Comparison of ENCODE assay signal across 9 cellular contexts in the genomic region with DNA sequence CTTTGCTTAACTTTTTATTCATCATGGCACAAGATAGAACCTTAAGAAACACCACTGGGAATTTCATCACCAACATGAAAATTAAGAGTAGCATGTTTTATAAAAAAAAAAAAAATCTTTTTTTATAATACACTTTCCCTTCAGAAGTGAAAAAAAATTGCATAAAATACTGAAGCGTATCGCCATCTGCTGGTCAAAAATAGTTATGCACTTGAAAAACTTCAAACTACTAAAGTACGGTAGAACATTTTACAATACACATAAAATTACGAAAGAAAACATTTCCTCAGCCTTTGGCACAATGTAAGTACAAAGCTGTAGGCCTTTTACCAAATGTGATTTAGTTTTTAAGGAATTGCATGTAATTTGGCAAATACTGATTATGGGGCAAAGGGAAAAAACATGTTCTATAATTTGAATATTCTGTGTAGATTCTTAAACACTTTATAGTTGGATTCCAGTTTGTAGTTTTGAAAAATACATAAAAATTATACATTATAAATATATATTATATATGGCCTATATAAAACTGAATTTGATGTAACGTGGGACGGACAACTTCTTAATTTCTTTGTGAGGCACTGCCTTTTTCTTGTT. TPM values are rescaled to one million over a fixed set of nuclear protein-coding genes. Genes with fewer than 3 reads are reported as not detected.
A peak's percentile ranks its signal among the peaks of the same experiment; 100 is the strongest.
DNase-seq lines count a peak whose midpoint lies in the region; ATAC-seq, FAIRE-seq and TF ChIP-seq lines count a peak whose summit lies in the region.
"Had no signal": no experiment of that assay in that cellular context is flagged by ENCODE, and none has a peak within 500 bp of the region (broad histone marks: within the 10 kb centered on the region; RNA-seq: fewer than 3 reads in every experiment).

No MANE protein-coding gene starts in this region.

- POLR2A ChIA-PET in activated CD4-positive, alpha-beta T cell treated with anti-CD3 and anti-CD28 coated beads, Interleukin-2, amount 10 ng/mL, durations not matched to agents 7 days and 5 days (lab: Charles Lee), result no interaction called here
- POLR2A ChIA-PET in endothelial cell of umbilical vein (lab: Charles Lee), result no interaction called here

- no peak overlapping the region for H3K4me3 ChIP-seq in endothelial cell of umbilical vein (replicated peaks in 1 of 3; ENCODE audit: insufficient read depth in 1 of 3, low read depth in 1 of 3, low read length in 3 of 3)

- no peaks in the 10 kb centered on the region for H3K36me3 Mint-ChIP-seq in activated CD4-positive, alpha-beta T cell treated with anti-CD3 and anti-CD28 coated beads, Interleukin-2, amount 10 ng/mL, durations not matched to agents 7 days and 5 days (ENCODE audit: low read depth)
- no peaks in the 10 kb centered on the region for H3K36me3 Mint-ChIP-seq in progenitor cell of endocrine pancreas (ENCODE audit: insufficient read depth)
- H3K36me3 Mint-ChIP-seq: activated naive CD4-positive, alpha-beta T cell treated with anti-CD3 and anti-CD28 coated beads, Interleukin-2, amount 50 U/mL, for 72 hours had no signal

- TF ChIP-seq CTCF in endothelial cell of umbilical vein (IDR thresholded peaks at IDR 0.05; ENCODE audit: extremely low read depth in 1 of 2, insufficient read depth in 1 of 2, low read depth in 1 of 2, low read length in 2 of 2), result peak in 1 of 2 donors; percentile 16
- TF ChIP-seq CTCF in progenitor cell of endocrine pancreas (IDR thresholded peaks at IDR 0.05; ENCODE audit: unreplicated experiment), result peak; percentile 71

- peaks cover 2% of the 10 kb centered on the region for H3K27me3 Mint-ChIP-seq in activated CD4-positive, alpha-beta T cell treated with anti-CD3 and anti-CD28 coated beads, Interleukin-2, amount 10 ng/mL, durations not matched to agents 7 days and 5 days
- H3K27me3 Mint-ChIP-seq in progenitor cell of endocrine pancreas, result no peaks in the 10 kb centered on the region

- no peaks in the 10 kb centered on the region for H3K4me1 ChIP-seq in endothelial cell of umbilical vein (ENCODE audit: control insufficient read depth, extremely low read depth, insufficient read depth, low read length)

- H3K9me3 ChIP-seq in endothelial cell of umbilical vein (replicated peaks; ENCODE audit: control insufficient read depth, insufficient read depth, low read length), result no peaks in the 10 kb centered on the region

- H3K9me1 ChIP-seq in endothelial cell of umbilical vein (replicated peaks; ENCODE audit: control insufficient read depth, extremely low read depth, insufficient read depth, low read length), result no peaks in the 10 kb centered on the region

- H3K4me2 ChIP-seq in endothelial cell of umbilical vein (ENCODE audit: insufficient read depth, low read length), result no peak overlapping the region

- TF ChIP-seq POLR2A in endothelial cell of umbilical vein (IDR thresholded peaks at IDR 0.05; ENCODE audit: low read depth, low read length), result no peak

- no peaks in the 10 kb centered on the region for H3K9me3 Mint-ChIP-seq in activated CD4-positive, alpha-beta T cell treated with anti-CD3 and anti-CD28 coated beads, Interleukin-2, amount 10 ng/mL, durations not matched to agents 7 days and 5 days
- H3K9me3 Mint-ChIP-seq in progenitor cell of endocrine pancreas (ENCODE audit: low read depth), result peaks cover 16% of the 10 kb centered on the region
- H3K9me3 Mint-ChIP-seq: activated naive CD4-positive, alpha-beta T cell treated with anti-CD3 and anti-CD28 coated beads, Interleukin-2, amount 50 U/mL, for 72 hours had no signal

- H3K27me3 ChIP-seq in endothelial cell of umbilical vein (ENCODE audit: control insufficient read depth in 2 of 2, insufficient read depth in 2 of 2, low read length in 2 of 2), result no peaks in the 10 kb centered on the region

- BruUV-seq in endothelial cell of umbilical vein (replicated peaks; lab: Mats Ljungman, UMichigan), result no TSS peak

- no peaks in the 10 kb centered on the region for H3K4me1 Mint-ChIP-seq in activated CD4-positive, alpha-beta T cell treated with anti-CD3 and anti-CD28 coated beads, Interleukin-2, amount 10 ng/mL, durations not matched to agents 7 days and 5 days
- H3K4me1 Mint-ChIP-seq in progenitor cell of endocrine pancreas (ENCODE audit: low read depth), result no peaks in the 10 kb centered on the region

- CTCF ChIA-PET in activated CD4-positive, alpha-beta T cell treated with anti-CD3 and anti-CD28 coated beads, Interleukin-2, amount 10 ng/mL, durations not matched to agents 7 days and 5 days (lab: Charles Lee), result interaction anchor here (0.6 to 1.3 kb wide), 3 partner anchors 18 to 947 kb away, joined by 3 read pairs; no protein-coding TSS in a partner anchor
- CTCF ChIA-PET in endothelial cell of umbilical vein (lab: Charles Lee), result interaction anchor here (1.6 to 2.3 kb wide), 2 partner anchors 948 kb away, joined by 6 to 13 read pairs; no protein-coding TSS in a partner anchor

- intact Hi-C loops in endothelial cell of umbilical vein (cut with micrococcal nuclease), result loop anchor here (1.0 to 2.0 kb wide), 2 partner anchors 27 to 948 kb away; a partner anchor contains a TSS

- DNase-seq in activated CD4-positive, alpha-beta T cell treated with anti-CD3 and anti-CD28 coated beads, Interleukin-2, amount 10 ng/mL, durations not matched to agents 7 days and 5 days, result peak; percentile 19
- DNase-seq in activated CD4-positive, alpha-beta T cell treated with anti-CD3 and anti-CD28 coated beads, Interleukin-2, amount 50 U/mL, for 48 hours, result no peak
- DNase-seq in NCI-H2227 treated with DMSO at 0.1 percent for 48 hours (lab: John Stamatoyannopoulos, UW) (peak; percentile 14), endothelial cell of umbilical vein (ENCODE audit: low read depth, low spot score) (peak; percentile 45), progenitor cell of endocrine pancreas (ENCODE audit: low spot score, unreplicated experiment) (no peak)
- no peak for DNase-seq in stimulated activated naive CD4-positive, alpha-beta T cell treated with Interleukin-2 at 50 U/mL for 16 hours (lab: John Stamatoyannopoulos, UW)

- H4K20me1 ChIP-seq in endothelial cell of umbilical vein (replicated peaks; ENCODE audit: control insufficient read depth, extremely low read depth, insufficient read depth, low read length), result no peaks in the 10 kb centered on the region

- H3K27ac Mint-ChIP-seq in activated CD4-positive, alpha-beta T cell treated with anti-CD3 and anti-CD28 coated beads, Interleukin-2, amount 10 ng/mL, durations not matched to agents 7 days and 5 days, result no peak overlapping the region
- H3K27ac Mint-ChIP-seq in progenitor cell of endocrine pancreas, result no peak overlapping the region
- H3K27ac Mint-ChIP-seq: activated naive CD4-positive, alpha-beta T cell treated with anti-CD3 and anti-CD28 coated beads, Interleukin-2, amount 50 U/mL, for 72 hours had no signal

- H3K36me3 ChIP-seq in endothelial cell of umbilical vein (ENCODE audit: control insufficient read depth in 2 of 2, extremely low read depth in 1 of 2, insufficient read depth in 2 of 2, low read length in 2 of 2), result no peaks in the 10 kb centered on the region

- dilution Hi-C loops in endothelial cell of umbilical vein (cut with MboI; ENCODE audit: extremely low pct_ligation_motif_present, low sequenced_read_pairs), result no loop called here

- H2AFZ ChIP-seq in endothelial cell of umbilical vein (ENCODE audit: low read depth, low read length), result no peak overlapping the region

- H3K27ac ChIP-seq in endothelial cell of umbilical vein (ENCODE audit: insufficient read depth, low read depth, low read length), result no peak overlapping the region

- FAIRE-seq in endothelial cell of umbilical vein (lab: Jason Lieb, UNC), result no peak

- H3K4me3 Mint-ChIP-seq in activated CD4-positive, alpha-beta T cell treated with anti-CD3 and anti-CD28 coated beads, Interleukin-2, amount 10 ng/mL, durations not matched to agents 7 days and 5 days, result no peak overlapping the region
- no peak overlapping the region for H3K4me3 Mint-ChIP-seq in progenitor cell of endocrine pancreas (ENCODE audit: low read depth)

- H3K79me2 ChIP-seq in endothelial cell of umbilical vein (ENCODE audit: control insufficient read depth, insufficient read depth, low read length), result no peaks in the 10 kb centered on the region

- ATAC-seq in HG03442 (IDR thresholded peaks at IDR 0.05; ENCODE audit: unreplicated experiment) (no peak), GM18907 (IDR thresholded peaks at IDR 0.05; ENCODE audit: unreplicated experiment) (no peak)
- ATAC-seq: activated naive CD4-positive, alpha-beta T cell treated with anti-CD3 and anti-CD28 coated beads, Interleukin-2, amount 50 U/mL, for 72 hours had no signal

- no peak overlapping the region for H3K9ac ChIP-seq in endothelial cell of umbilical vein (replicated peaks; ENCODE audit: extremely low read depth, insufficient read depth, low read length)

TF ChIP-seq in endothelial cell of umbilical vein, 7 proteins besides CTCF, POLR2A, EP300 and RAD21:
- TF ChIP-seq EZH2 (IDR thresholded peaks at IDR 0.05; ENCODE audit: borderline replicate concordance, low read depth, low read length, severe bottlenecking) (no peak), POLR2AphosphoS5 (IDR thresholded peaks at IDR 0.05; ENCODE audit: insufficient read depth, low read depth, low read length) (no peak), MYC (IDR thresholded peaks at IDR 0.05; ENCODE audit: low read depth, low read length) (no peak), JUN (IDR thresholded peaks at IDR 0.05; ENCODE audit: borderline replicate concordance, insufficient read depth, insufficient read length, low read depth) (no peak), FOS (IDR thresholded peaks at IDR 0.05; ENCODE audit: borderline replicate concordance, insufficient read depth, low read length) (no peak), GATA2 (IDR thresholded peaks at IDR 0.05; ENCODE audit: insufficient read depth, insufficient read length, low read depth, low read length) (no peak)
- TF ChIP-seq, protein P1, sequence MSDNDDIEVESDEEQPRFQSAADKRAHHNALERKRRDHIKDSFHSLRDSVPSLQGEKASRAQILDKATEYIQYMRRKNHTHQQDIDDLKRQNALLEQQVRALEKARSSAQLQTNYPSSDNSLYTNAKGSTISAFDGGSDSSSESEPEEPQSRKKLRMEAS (IDR thresholded peaks at IDR 0.05; ENCODE audit: insufficient read depth, insufficient read length), result no peak

RNA-seq across cellular contexts. Expression of a gene that starts 26.5 kb away (rescaled TPM):
- total RNA-seq in activated CD4-positive, alpha-beta T cell treated with anti-CD3 and anti-CD28 coated beads, Interleukin-2, amount 10 ng/mL, durations not matched to agents 7 days and 5 days, result 10 to 100 TPM; 16.4 to 17.2 TPM
- total RNA-seq in endothelial cell of umbilical vein, result 35.2 and 39.3 TPM in 2 replicates
- polyA plus RNA-seq in endothelial cell of umbilical vein, result 14.2 and 16.9 TPM in 2 replicates
- polyA plus RNA-seq in endothelial cell of umbilical vein (2011; cell fraction: cytosol; rRNA removed), result 24.8 and 25.8 TPM in 2 replicates
- 12.3 and 15.8 TPM in 2 replicates for polyA plus RNA-seq in endothelial cell of umbilical vein (2011; cell fraction: nucleus; rRNA removed)
- polyA plus RNA-seq in endothelial cell of umbilical vein (2012), result 40.4 and 55.9 TPM in 2 replicates
- polyA minus RNA-seq in endothelial cell of umbilical vein, result 10.3 and 20.2 TPM in 2 replicates
- 36.7 TPM for polyA minus RNA-seq in endothelial cell of umbilical vein (2011; cell fraction: cytosol; rRNA and poly(A)+ RNA removed)
- 3.7 and 4.4 TPM in 2 replicates for polyA minus RNA-seq in endothelial cell of umbilical vein (2011; cell fraction: nucleus; rRNA and poly(A)+ RNA removed)
- 19.3 and 20.9 TPM in 2 replicates for total RNA-seq in progenitor cell of endocrine pancreas

Comparison
In these comparisons a context has a peak if more than half of its experiments do, and no peak if none do; other contexts are left out.
1. DNase-seq: peak in activated CD4-positive, alpha-beta T cell treated with anti-CD3 and anti-CD28 coated beads, Interleukin-2, amount 10 ng/mL, durations not matched to agents 7 days and 5 days (single experiment), NCI-H2227 treated with DMSO at 0.1 percent for 48 hours (single experiment) and endothelial cell of umbilical vein (single experiment); none in activated CD4-positive, alpha-beta T cell treated with anti-CD3 and anti-CD28 coated beads, Interleukin-2, amount 50 U/mL, for 48 hours (0 of 2), progenitor cell of endocrine pancreas (single experiment) and stimulated activated naive CD4-positive, alpha-beta T cell treated with Interleukin-2 at 50 U/mL for 16 hours (single experiment).